ENCODE assay signal across 8 cellular contexts in the genomic region with DNA sequence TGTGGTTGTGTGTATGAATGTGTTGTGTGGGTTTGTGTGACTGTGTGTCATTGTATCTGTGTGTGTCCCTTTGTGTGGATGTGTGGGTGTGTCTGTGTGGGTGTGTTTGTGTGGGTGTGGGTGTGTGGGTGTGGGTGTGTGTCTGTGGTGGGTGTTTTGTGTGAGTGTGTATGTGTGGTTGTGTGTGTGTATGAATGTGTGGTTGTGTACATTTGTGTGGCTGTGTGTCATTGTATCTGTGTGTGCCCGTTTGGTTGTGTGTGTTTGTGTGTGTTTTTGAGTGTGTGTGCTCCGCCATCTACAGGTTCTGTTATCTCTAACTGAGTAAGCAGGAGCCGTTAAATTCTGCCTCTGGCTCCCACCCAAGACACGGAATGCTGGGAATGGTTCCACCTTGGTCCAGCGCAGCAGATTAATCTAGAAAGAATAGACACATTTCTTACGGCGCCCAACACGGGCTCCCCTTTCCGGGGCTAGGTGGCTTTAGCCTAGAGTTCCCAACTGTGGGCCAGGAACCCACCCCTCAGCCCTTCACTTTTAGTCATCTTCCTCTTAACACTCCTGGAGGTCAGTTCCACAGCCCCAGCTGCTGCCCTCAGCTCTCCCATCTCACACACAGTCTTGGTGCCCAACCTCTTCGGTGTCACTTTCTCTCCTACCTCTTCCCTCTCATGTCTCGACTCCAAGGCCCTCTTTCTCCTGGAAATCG.
DNase-seq lines count a peak whose midpoint lies in the region; ATAC-seq and TF ChIP-seq lines count a peak whose summit lies in the region.

No MANE protein-coding gene starts in this region.

- H4K20me1 ChIP-seq in IMR-90 (ENCODE audit: insufficient read depth, low read length) (no peaks in the 10 kb centered on the region), GM23248 (ENCODE audit: insufficient read depth) (no peaks in the 10 kb centered on the region)

- intact Hi-C loops in A673 (cut with micrococcal nuclease; ENCODE audit: unreplicated experiment) (no loop called here), IMR-90 (cut with micrococcal nuclease) (no loop called here), body of pancreas (cut with DNase I) (no loop called here)

- POLR2A ChIA-PET in A673 (lab: Charles Lee; ENCODE audit: low non-redundant PET): no interaction called here
- POLR2A ChIA-PET in IMR-90 (lab: Charles Lee; ENCODE audit: unreplicated experiment): no interaction called here

- peak overlapping the region; percentile 25 to 80; a peak in 3 of 4 replicates for H4K8ac ChIP-seq in IMR-90 (ENCODE audit: low read depth in 2 of 2, low read length in 2 of 2)

- peak overlapping the region; percentile 65 for H3K4ac ChIP-seq in IMR-90 (ENCODE audit: low read depth, low read length)

- H2BK20ac ChIP-seq in IMR-90 (ENCODE audit: low read depth, low read length): peak overlapping the region; percentile 64

- H2AFZ ChIP-seq in IMR-90 (replicated peaks; ENCODE audit: low read length, poor library complexity) (peak overlapping the region; percentile 60), GM23248 (no peak overlapping the region)

- no peaks in the 10 kb centered on the region for H3K9me3 ChIP-seq in A673 (ENCODE audit: low read depth, low read length, poor library complexity, severe bottlenecking)
- H3K9me3 ChIP-seq in IMR-90 (ENCODE audit: control insufficient read depth, insufficient read depth, low read length): no peaks in the 10 kb centered on the region
- no peaks in the 10 kb centered on the region for H3K9me3 ChIP-seq in body of pancreas
- no peaks in the 10 kb centered on the region for H3K9me3 ChIP-seq in GM23248 (ENCODE audit: low read depth)

- WGBS in IMR-90 (ENCODE audit: extremely low coverage in 2 of 2, insufficient read length in 1 of 2), 2 experiments: 61% methylated on average over 9 of the region's 12 CpGs; no CpG with 5 or more reads in 1 of the 2 experiments
- WGBS in body of pancreas, 2 donors: 31 to 32% methylated on average over 10 to 12 of the region's 12 CpGs
- 80 to 82% methylated on average over 12 of the region's 12 CpGs for WGBS in GM23248 (ENCODE audit: low coverage in 1 of 2, low lambda C conversion rate in 2 of 2, missing lambda C conversion rate in 2 of 2), 2 experiments

- TF ChIP-seq RAD21 in IMR-90 (IDR thresholded peaks at IDR 0.05; ENCODE audit: low read length): peak; percentile 9; the same call in 1 of the 2 replicates

- H3K4me2 ChIP-seq in IMR-90 (ENCODE audit: low read depth, low read length): no peak overlapping the region
- H3K4me2 ChIP-seq in GM23248 (ENCODE audit: unreplicated experiment): no peak overlapping the region

- peak overlapping the region; percentile 97 for H2AK5ac ChIP-seq in IMR-90 (ENCODE audit: low read depth, low read length)

- H3K36me3 ChIP-seq in A673 (ENCODE audit: insufficient read depth, low read length, poor library complexity, severe bottlenecking): no peaks in the 10 kb centered on the region
- H3K36me3 ChIP-seq in IMR-90 (ENCODE audit: control insufficient read depth, insufficient read depth, low read length): no peaks in the 10 kb centered on the region
- no peaks in the 10 kb centered on the region for H3K36me3 ChIP-seq in body of pancreas (replicated peaks in 1 of 2; ENCODE audit: insufficient read depth in 1 of 2, low read depth in 2 of 2)
- no peaks in the 10 kb centered on the region for H3K36me3 ChIP-seq in GM23248 (ENCODE audit: low read depth)

- dilution Hi-C loops in IMR-90 (cut with HindIII; ENCODE audit: low sequenced_read_pairs, unreplicated experiment): no loop called here

- H3K27me3 ChIP-seq in A673 (replicated peaks; ENCODE audit: insufficient read depth, low read depth, low read length, poor library complexity) (no peaks in the 10 kb centered on the region), IMR-90 (ENCODE audit: control insufficient read depth, insufficient read depth, low read length) (no peaks in the 10 kb centered on the region), body of pancreas (no peaks in the 10 kb centered on the region), GM23248 (replicated peaks; ENCODE audit: insufficient read depth) (no peaks in the 10 kb centered on the region)

- H3K14ac ChIP-seq in IMR-90 (replicated peaks; ENCODE audit: low read depth, low read length): peak overlapping the region; percentile 39

- H3K56ac ChIP-seq in IMR-90 (ENCODE audit: extremely low read depth, insufficient read depth, low read length): no peak overlapping the region

- no peak for TF ChIP-seq POLR2A in IMR-90 (IDR thresholded peaks at IDR 0.05; ENCODE audit: low read depth, low read length)
- no peak for TF ChIP-seq POLR2A in body of pancreas (IDR thresholded peaks at IDR 0.05)

- H2AK9ac ChIP-seq in IMR-90 (replicated peaks; ENCODE audit: low read depth, low read length, poor library complexity): no peak overlapping the region

- H4K5ac ChIP-seq in IMR-90 (ENCODE audit: low read depth, low read length): peak overlapping the region; percentile 24

- no peak overlapping the region for H3K27ac ChIP-seq in A673 (ENCODE audit: low read depth, low read length, poor library complexity, severe bottlenecking)
- H3K27ac ChIP-seq in IMR-90 (ENCODE audit: insufficient read depth, low read length): no peak overlapping the region
- H3K27ac ChIP-seq in body of pancreas: no peak overlapping the region
- no peak overlapping the region for H3K27ac ChIP-seq in GM23248

- no peaks in the 10 kb centered on the region for H3K79me2 ChIP-seq in GM23248 (ENCODE audit: insufficient read depth)

- H3K9ac ChIP-seq in IMR-90 (ENCODE audit: low read depth, low read length) (no peak overlapping the region), GM23248 (no peak overlapping the region)

- BruUV-seq in A673 (replicated peaks; lab: Mats Ljungman, UMichigan): no TSS peak
- BruUV-seq in IMR-90 (replicated peaks; lab: Mats Ljungman, UMichigan): no TSS peak

- no peaks in the 10 kb centered on the region for H3K4me1 ChIP-seq in A673 (ENCODE audit: insufficient read depth, low read length, poor library complexity, severe bottlenecking)
- peaks cover 2% of the 10 kb centered on the region for H3K4me1 ChIP-seq in IMR-90 (ENCODE audit: control insufficient read depth, insufficient read depth, low read length)
- H3K4me1 ChIP-seq in body of pancreas: peaks cover 7% of the 10 kb centered on the region
- no peaks in the 10 kb centered on the region for H3K4me1 ChIP-seq in GM23248 (ENCODE audit: insufficient read depth)

- peak overlapping the region; percentile 79 for H2BK5ac ChIP-seq in IMR-90 (ENCODE audit: low read depth, low read length, poor library complexity, severe bottlenecking)

- H3K4me3 ChIP-seq in A673 (ENCODE audit: low read depth, low read length, poor library complexity, severe bottlenecking) (no peak overlapping the region), IMR-90 (ENCODE audit: insufficient read depth, low read depth, low read length) (no peak overlapping the region), body of pancreas (no peak overlapping the region), GM23248 (no peak overlapping the region)

- H3K23ac ChIP-seq in IMR-90 (ENCODE audit: low read depth, low read length): no peak overlapping the region; the same call in 1 of the 2 replicates

- H3K79me1 ChIP-seq in IMR-90 (ENCODE audit: low read depth in 1 of 2, low read length in 2 of 2): peaks cover 0 to 9% of the 10 kb centered on the region in 2 experiments; a peak in 1 of 4 replicates

- peak overlapping the region; percentile 53; the same call in 1 of the 3 replicates for H2BK15ac ChIP-seq in IMR-90 (ENCODE audit: low read depth, low read length)

- in situ Hi-C loops in IMR-90 (cut with MboI; ENCODE audit: low sequenced_read_pairs): no loop called here
- in situ Hi-C loops in GM23248 (cut with MboI): no loop called here

- peak; percentile 51; the same call in 1 of the 2 replicates for ATAC-seq in IMR-90 (ENCODE audit: low read depth)
- peak; percentile 74 for ATAC-seq in body of pancreas
- no peak for ATAC-seq in GM21381 (IDR thresholded peaks at IDR 0.05; ENCODE audit: unreplicated experiment)
- no peak for ATAC-seq in HG03342 (IDR thresholded peaks at IDR 0.05; ENCODE audit: unreplicated experiment)

- H2BK120ac ChIP-seq in IMR-90 (ENCODE audit: low read depth, low read length): peak overlapping the region; percentile 57; the same call in 1 of the 2 replicates

- peaks cover 17% of the 10 kb centered on the region for H3K9me1 ChIP-seq in IMR-90 (ENCODE audit: insufficient read depth, low read length)

- H3F3A ChIP-seq in GM23248 (ENCODE audit: insufficient read depth): peaks cover 11% of the 10 kb centered on the region; the same call in 1 of the 2 replicates

- TF ChIP-seq CTCF in A673 (conservative IDR thresholded peaks at IDR 0.05; ENCODE audit: low read depth, low read length): no peak
- no peak; the same call in 1 of the 2 replicates for TF ChIP-seq CTCF in IMR-90 (conservative IDR thresholded peaks at IDR 0.05; ENCODE audit: low read depth, low read length)
- TF ChIP-seq CTCF in body of pancreas (IDR thresholded peaks at IDR 0.05): peak in 3 of 7 experiments; percentile 31 to 34 (median 32)

- H3K9me2 ChIP-seq in GM23248 (ENCODE audit: insufficient read depth): no peaks in the 10 kb centered on the region

- peak overlapping the region; percentile 45 for H4K91ac ChIP-seq in IMR-90 (ENCODE audit: insufficient read depth, low read depth, low read length)

- peak overlapping the region; percentile 58; the same call in 1 of the 2 replicates for H3K18ac ChIP-seq in IMR-90 (ENCODE audit: low read depth, low read length)

- peak; percentile 44 for DNase-seq in A673 (ENCODE audit: low spot score)
- peak; percentile 71 for DNase-seq in IMR-90
- peak; percentile 55 to 76 (median 66) for DNase-seq in body of pancreas
- DNase-seq in lung microvascular endothelial cell (ENCODE audit: low read depth in 2 of 2): peak; percentile 45 to 63
- DNase-seq in GM23248: no peak
- no peak for DNase-seq in AG08396 (ENCODE audit: low spot score)

- CTCF ChIA-PET in A673 (lab: Charles Lee): no interaction called here
- CTCF ChIA-PET in IMR-90 (lab: Yijun Ruan, JAX): no interaction called here

TF ChIP-seq in IMR-90, 13 proteins besides CTCF, POLR2A, EP300 and RAD21 (continues in another document):
- no peak for TF ChIP-seq MXI1 (IDR thresholded peaks at IDR 0.05; ENCODE audit: borderline replicate concordance, low read depth, low read length)
- TF ChIP-seq RCOR1 (IDR thresholded peaks at IDR 0.05; ENCODE audit: insufficient replicate concordance, low read length): no peak
- no peak for TF ChIP-seq NFE2L2 (IDR thresholded peaks at IDR 0.05; ENCODE audit: low read depth, low read length)
- no peak for TF ChIP-seq CEBPB (IDR thresholded peaks at IDR 0.05; ENCODE audit: low read depth, low read length)
- no peak for TF ChIP-seq RFX5 (IDR thresholded peaks at IDR 0.05; ENCODE audit: low read depth, low read length)
- TF ChIP-seq CHD1 (IDR thresholded peaks at IDR 0.05; ENCODE audit: low read depth, low read length): no peak
- no peak for TF ChIP-seq FOS (IDR thresholded peaks at IDR 0.05; ENCODE audit: low read depth, low read length)

Comparison
In these comparisons a context has a peak if more than half of its experiments do, and no peak if none do; other contexts are left out.
1. DNase-seq: peak in A673 (single experiment), IMR-90 (single experiment), body of pancreas (4 of 4) and lung microvascular endothelial cell (2 of 2); none in GM23248 (single experiment) and AG08396 (single experiment).
2. ATAC-seq: peak in IMR-90 (single experiment) and body of pancreas (single experiment); none in GM21381 (single experiment) and HG03342 (single experiment).